Comparison of ENCODE assay signal across 7 cellular contexts in the genomic region with DNA sequence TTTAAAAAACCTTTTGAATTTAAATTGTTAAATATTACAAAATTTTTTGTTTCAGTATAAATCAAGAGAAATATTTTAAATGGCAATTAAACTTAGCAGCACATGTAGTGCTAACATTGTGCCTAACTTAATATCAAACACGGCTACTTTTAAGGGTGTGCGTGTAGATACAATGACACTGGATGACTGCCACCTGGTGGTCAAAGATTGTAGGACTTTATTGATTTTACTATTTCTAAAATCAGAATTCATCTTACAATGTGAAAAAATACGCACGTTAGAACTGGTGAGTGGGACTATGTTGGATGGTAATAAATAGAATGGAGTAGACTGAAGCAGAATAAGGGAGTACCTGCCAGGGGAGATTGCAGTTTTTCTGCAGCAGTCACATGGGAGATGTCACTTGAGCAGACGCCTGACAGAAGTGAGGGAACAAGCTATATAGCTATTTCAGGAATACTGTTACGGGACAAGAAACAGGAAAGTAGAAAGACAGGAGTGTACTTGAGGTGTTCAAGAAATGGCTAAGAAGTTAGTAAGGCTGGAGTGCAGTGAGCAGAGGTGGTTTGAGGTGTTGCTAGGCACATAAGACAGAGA. TPM values are rescaled to one million over a fixed set of nuclear protein-coding genes. Genes with fewer than 3 reads are reported as not detected.
DNase-seq lines count a peak whose midpoint lies in the region; ATAC-seq, FAIRE-seq and TF ChIP-seq lines count a peak whose summit lies in the region.

No MANE protein-coding gene starts in this region.

- H4K20me1 ChIP-seq in keratinocyte (ENCODE audit: control insufficient read depth, extremely low read depth, insufficient read depth, low read length) = peaks cover 6% of the 10 kb centered on the region

- FAIRE-seq in keratinocyte (lab: Jason Lieb, UNC) = peak; percentile 26

- peaks cover 0 to 9% of the 10 kb centered on the region in 2 donors for H3K4me1 ChIP-seq in breast epithelium
- no peaks in the 10 kb centered on the region for H3K4me1 ChIP-seq in keratinocyte (ENCODE audit: control insufficient read depth, extremely low read depth, insufficient read depth, low read length)

- no peaks in the 10 kb centered on the region for H3K79me2 ChIP-seq in keratinocyte (ENCODE audit: control insufficient read depth, insufficient read depth, low read length)

- H3K9me3 ChIP-seq in breast epithelium (no peaks in the 10 kb centered on the region), keratinocyte (ENCODE audit: control insufficient read depth, low read depth, low read length) (no peaks in the 10 kb centered on the region)

- no peak for ATAC-seq in HG03175 (IDR thresholded peaks at IDR 0.05; ENCODE audit: unreplicated experiment)

- in situ Hi-C loops in SK-MEL-5 (cut with HindIII; ENCODE audit: low pct_unique_long_range_greater_than_20kb, low sequenced_read_pairs) = no loop called here

- TF ChIP-seq POLR2A in breast epithelium (IDR thresholded peaks at IDR 0.05) = no peak

- H3K27ac ChIP-seq in breast epithelium (no peak overlapping the region), keratinocyte (ENCODE audit: control insufficient read depth, insufficient read depth, low read length) (no peak overlapping the region)

- H3K9ac ChIP-seq in keratinocyte (ENCODE audit: control insufficient read depth, extremely low read depth, insufficient read depth, low read length) = no peak overlapping the region

- intact Hi-C loops in breast epithelium (cut with DNase I; ENCODE audit: low total_unique reads) = loop anchor here (5.0 kb wide), 2 partner anchors 66 to 161 kb away; no protein-coding TSS in a partner anchor

- H3K36me3 ChIP-seq in breast epithelium = no peaks in the 10 kb centered on the region
- H3K36me3 ChIP-seq in keratinocyte (ENCODE audit: control insufficient read depth in 2 of 2, extremely low read depth in 1 of 2, insufficient read depth in 2 of 2, low read length in 2 of 2) = no peaks in the 10 kb centered on the region

- no peak overlapping the region for H3K4me3 ChIP-seq in breast epithelium
- H3K4me3 ChIP-seq in keratinocyte (ENCODE audit: control insufficient read depth in 2 of 3, extremely low read depth in 1 of 3, insufficient read depth in 2 of 3, low read depth in 1 of 3, low read length in 3 of 3) = no peak overlapping the region

- H2AFZ ChIP-seq in keratinocyte (ENCODE audit: control insufficient read depth, low read length) = no peak overlapping the region

- TF ChIP-seq CTCF in breast epithelium (IDR thresholded peaks at IDR 0.05) = peak; percentile 75 to 86 (median 82)
- TF ChIP-seq CTCF in keratinocyte (optimal IDR thresholded peaks at IDR 0.05 in 1 of 3, IDR thresholded peaks at IDR 0.05 in 1 of 3, conservative IDR thresholded peaks at IDR 0.05 in 1 of 3; ENCODE audit: extremely low read depth in 1 of 3, insufficient read depth in 2 of 3, low read length in 3 of 3) = peak; percentile 42 to 58 (median 46)

- no peak overlapping the region for H3K4me2 ChIP-seq in keratinocyte (ENCODE audit: control insufficient read depth, extremely low read depth, insufficient read depth, low read depth, low read length)

- dilution Hi-C loops in keratinocyte (cut with MboI; ENCODE audit: extremely low pct_ligation_motif_present, low sequenced_read_pairs) = no loop called here

- DNase-seq in EH (ENCODE audit: low read depth) = peak; percentile 57
- DNase-seq in HuH-7 (ENCODE audit: low spot score) = peak; percentile 43
- DNase-seq in SK-MEL-5 (ENCODE audit: low read depth, low spot score) = peak; percentile 54
- no peak for DNase-seq in breast epithelium (ENCODE audit: low spot score in 2 of 2)
- peak; percentile 7 for DNase-seq in keratinocyte (ENCODE audit: low read depth, low spot score)
- DNase-seq in stimulated activated CD4-positive, alpha-beta T cell treated with anti-CD3 and anti-CD28 coated beads, Interleukin-4, amount 100 ng/mL, for 24 hours = peak; percentile 58

- peaks cover 2% of the 10 kb centered on the region for H3K9me1 ChIP-seq in keratinocyte (ENCODE audit: control insufficient read depth, extremely low read depth, insufficient read depth, low read length)

- H3K27me3 ChIP-seq in breast epithelium = no peaks in the 10 kb centered on the region
- no peaks in the 10 kb centered on the region for H3K27me3 ChIP-seq in keratinocyte (ENCODE audit: control insufficient read depth, extremely low read depth, insufficient read depth, low read length)

RNA-seq across cellular contexts. Expression of a gene that starts 52.9 kb away (rescaled TPM):
- 18.3 and 19.2 TPM in 2 replicates for total RNA-seq in SK-MEL-5 (2014; rRNA removed; shearing (Covaris generic))
- polyA plus RNA-seq in SK-MEL-5 (2015; cell fraction: cytosol; rRNA removed) = 10.3 and 13.5 TPM in 2 replicates
- 11.4 and 20.8 TPM in 2 replicates for polyA plus RNA-seq in SK-MEL-5 (2015; cell fraction: nucleus; rRNA removed)
- total RNA-seq in breast epithelium = 10 to 100 TPM; 43.3 to 73.0 (median 48.9) TPM
- 7.6 to 11.9 TPM (median 10.7 TPM) in 3 replicates for polyA plus RNA-seq in keratinocyte
- 29.2 TPM for polyA plus RNA-seq in keratinocyte (2011; ENCODE audit: low read depth)
- polyA plus RNA-seq in keratinocyte (2011; cell fraction: cytosol; rRNA removed) = 8.6 and 12.6 TPM in 2 replicates
- polyA plus RNA-seq in keratinocyte (2011; cell fraction: nucleus; rRNA removed) = 13.8 and 14.1 TPM in 2 replicates
- 7.8 and 8.9 TPM in 2 replicates for polyA plus RNA-seq in keratinocyte (2012; ENCODE audit: low replicate concordance)
- 6.0 to 24.1 TPM (median 12.7 TPM) in 3 replicates for polyA minus RNA-seq in keratinocyte
- 8.4 TPM for polyA minus RNA-seq in keratinocyte (2011; cell fraction: cytosol; rRNA and poly(A)+ RNA removed)
- polyA minus RNA-seq in keratinocyte (2011; cell fraction: nucleus; rRNA and poly(A)+ RNA removed) = 18.6 and 36.8 TPM in 2 replicates

Comparison
In these comparisons a context has a peak if more than half of its experiments do, and no peak if none do; other contexts are left out.
1. DNase-seq: peak in EH (single experiment), HuH-7 (single experiment), SK-MEL-5 (single experiment), keratinocyte (single experiment) and stimulated activated CD4-positive, alpha-beta T cell treated with anti-CD3 and anti-CD28 coated beads, Interleukin-4, amount 100 ng/mL, for 24 hours (single experiment); none in breast epithelium (0 of 2).